Comparison of ENCODE assay signal across 8 cellular contexts in the genomic region with DNA sequence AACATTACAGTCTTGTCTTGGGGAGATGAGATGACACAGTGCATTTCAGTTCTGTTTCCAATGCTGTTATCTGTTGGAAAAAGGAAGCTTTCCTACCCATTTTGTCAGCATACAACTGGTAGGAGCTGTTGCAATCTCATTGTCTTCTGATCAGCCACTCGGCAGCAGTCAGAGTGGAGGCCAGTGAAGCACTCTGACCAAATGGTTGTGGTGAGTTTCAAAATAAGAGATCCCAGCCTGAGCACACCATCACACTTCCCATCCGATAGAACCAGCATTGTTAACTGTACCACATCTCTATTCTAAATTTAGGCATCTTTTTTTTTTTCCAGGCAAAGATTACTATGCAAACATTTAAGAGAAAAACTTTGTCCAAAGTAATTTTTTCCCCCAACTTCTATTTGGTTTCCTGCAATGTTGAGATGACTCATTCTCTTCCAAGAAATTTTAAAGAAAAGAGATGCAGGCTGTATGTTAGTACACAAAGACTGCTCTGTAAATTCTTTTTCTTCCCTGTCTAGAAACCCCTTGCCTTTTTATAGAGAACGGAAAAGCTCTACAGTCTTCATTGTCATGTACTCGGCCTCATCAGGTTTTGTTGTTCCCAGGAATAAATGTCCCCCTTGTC.
A peak's percentile ranks its signal among the peaks of the same experiment; 100 is the strongest.
DNase-seq lines count a peak whose midpoint lies in the region; ATAC-seq and TF ChIP-seq lines count a peak whose summit lies in the region.
"Not testable (repeated sequence)": the region's sequence is repeated elsewhere in the genome, so short reads cannot be mapped to it uniquely, and the experiment has no call there.

No MANE protein-coding gene starts in this region.

- DNase-seq in AG20443 (ENCODE audit: low spot score) (peak; percentile 9), HCEC 1CT (peak; percentile 8), PC-3 (peak; percentile 10), cardiac fibroblast (ENCODE audit: low read depth in 2 of 2) (peak; percentile 46 to 71), mesendoderm (peak; percentile 25)
- DNase-seq in activated CD4-positive, alpha-beta memory T cell treated with anti-CD3 and anti-CD28 coated beads for 36 hours; Right ventricle myocardium inferior (ENCODE audit: missing footprints); stimulated activated naive CD8-positive, alpha-beta T cell treated with anti-CD3 and anti-CD28 coated beads, Interleukin-15, amount 100 ng/mL, for 72 hours: not testable (repeated sequence)

- not testable (repeated sequence) for BruUV-seq in PC-3 (replicated peaks; lab: Mats Ljungman, UMichigan)

- H4K5ac ChIP-seq in mesendoderm (ENCODE audit: low read length), result not testable (repeated sequence)

- H3K9me3 ChIP-seq in PC-3 (ENCODE audit: low read length), result not testable (repeated sequence)

- ATAC-seq in PC-3 (peak; percentile 70), Right ventricle myocardium inferior (peak; percentile 28)
- ATAC-seq in stimulated activated naive CD8-positive, alpha-beta T cell treated with anti-CD3 and anti-CD28 coated beads, Interleukin-15, amount 100 ng/mL, for 72 hours, result peak; percentile 45

- H4K8ac ChIP-seq in mesendoderm (ENCODE audit: low read depth, low read length), result not testable (repeated sequence)

- peak overlapping the region; percentile 33 for H3K27ac Mint-ChIP-seq in activated CD4-positive, alpha-beta memory T cell treated with anti-CD3 and anti-CD28 coated beads for 36 hours
- H3K27ac Mint-ChIP-seq in stimulated activated naive CD8-positive, alpha-beta T cell treated with anti-CD3 and anti-CD28 coated beads, Interleukin-15, amount 100 ng/mL, for 72 hours, result not testable (repeated sequence)

- not testable (repeated sequence) for H3K4me3 ChIP-seq in PC-3 (ENCODE audit: low read length); cardiac fibroblast (replicated peaks in 1 of 2; ENCODE audit: low read depth in 2 of 2, low read length in 2 of 2); mesendoderm (ENCODE audit: low read length)

- H3K56ac ChIP-seq in mesendoderm (ENCODE audit: low read length), result not testable (repeated sequence)

- not testable (repeated sequence) for TF ChIP-seq CTCF in PC-3 (conservative IDR thresholded peaks at IDR 0.05; ENCODE audit: low read depth, low read length); cardiac fibroblast (IDR thresholded peaks at IDR 0.05; ENCODE audit: low read depth, low read length)

- H3K9me2 ChIP-seq in PC-3 (replicated peaks; ENCODE audit: low read length), result not testable (repeated sequence)

- POLR2A ChIA-PET in PC-3 (lab: Charles Lee; ENCODE audit: unreplicated experiment); activated CD4-positive, alpha-beta memory T cell treated with anti-CD3 and anti-CD28 coated beads for 36 hours (lab: Charles Lee): not testable (repeated sequence)

- not testable (repeated sequence) for H3K27me3 ChIP-seq in PC-3 (ENCODE audit: low read length); mesendoderm (ENCODE audit: insufficient read depth, low read length, poor library complexity)

- not testable (repeated sequence) for H3K23ac ChIP-seq in mesendoderm (ENCODE audit: low read length)

- H4K20me1 ChIP-seq in PC-3 (ENCODE audit: low read length), result not testable (repeated sequence)

- H3K18ac ChIP-seq in mesendoderm (ENCODE audit: low read length), result not testable (repeated sequence)

- CTCF ChIA-PET in PC-3 (lab: Charles Lee); activated CD4-positive, alpha-beta memory T cell treated with anti-CD3 and anti-CD28 coated beads for 36 hours (lab: Charles Lee): not testable (repeated sequence)

- H3K9ac ChIP-seq in PC-3 (ENCODE audit: low read length); mesendoderm (ENCODE audit: low read length): not testable (repeated sequence)

- not testable (repeated sequence) for H3K36me3 ChIP-seq in PC-3 (ENCODE audit: low read depth, low read length); mesendoderm (ENCODE audit: control insufficient read depth, insufficient read depth, low read length)

- H3K4ac ChIP-seq in mesendoderm (ENCODE audit: low read depth, low read length), result not testable (repeated sequence)

- H3K4me1 Mint-ChIP-seq in activated CD4-positive, alpha-beta memory T cell treated with anti-CD3 and anti-CD28 coated beads for 36 hours (ENCODE audit: low read depth); stimulated activated naive CD8-positive, alpha-beta T cell treated with anti-CD3 and anti-CD28 coated beads, Interleukin-15, amount 100 ng/mL, for 72 hours: not testable (repeated sequence)

- H3K79me1 ChIP-seq in mesendoderm (ENCODE audit: low read length), result not testable (repeated sequence)

- H3F3A ChIP-seq in PC-3 (ENCODE audit: low read length, unreplicated experiment), result not testable (repeated sequence)

- H3K36me3 Mint-ChIP-seq in activated CD4-positive, alpha-beta memory T cell treated with anti-CD3 and anti-CD28 coated beads for 36 hours, result not testable (repeated sequence)

- H3K4me1 ChIP-seq in PC-3 (ENCODE audit: insufficient read depth, low read length); mesendoderm (ENCODE audit: control insufficient read depth, low read depth, low read length): not testable (repeated sequence)

- H3K4me3 Mint-ChIP-seq in activated CD4-positive, alpha-beta memory T cell treated with anti-CD3 and anti-CD28 coated beads for 36 hours; stimulated activated naive CD8-positive, alpha-beta T cell treated with anti-CD3 and anti-CD28 coated beads, Interleukin-15, amount 100 ng/mL, for 72 hours: not testable (repeated sequence)

- not testable (repeated sequence) for H3K27me3 Mint-ChIP-seq in activated CD4-positive, alpha-beta memory T cell treated with anti-CD3 and anti-CD28 coated beads for 36 hours; stimulated activated naive CD8-positive, alpha-beta T cell treated with anti-CD3 and anti-CD28 coated beads, Interleukin-15, amount 100 ng/mL, for 72 hours

- not testable (repeated sequence) for H2BK5ac ChIP-seq in mesendoderm (ENCODE audit: low read length)

- H2AFZ ChIP-seq in PC-3 (ENCODE audit: low read length), result not testable (repeated sequence)

- no CpG with 5 or more reads among the region's 4 CpGs for WGBS in mesendoderm (ENCODE audit: extremely low coverage, insufficient coverage, low lambda C conversion rate)

- H3K79me2 ChIP-seq in PC-3 (ENCODE audit: low read length); mesendoderm (ENCODE audit: control insufficient read depth, insufficient read depth, low read length): not testable (repeated sequence)

- not testable (repeated sequence) for H2BK15ac ChIP-seq in mesendoderm (replicated peaks; ENCODE audit: low read depth)

- not testable (repeated sequence) for H2BK120ac ChIP-seq in mesendoderm (ENCODE audit: low read depth, low read length)

- H3K9me3 Mint-ChIP-seq in activated CD4-positive, alpha-beta memory T cell treated with anti-CD3 and anti-CD28 coated beads for 36 hours; stimulated activated naive CD8-positive, alpha-beta T cell treated with anti-CD3 and anti-CD28 coated beads, Interleukin-15, amount 100 ng/mL, for 72 hours: not testable (repeated sequence)

- intact Hi-C loops in PC-3 (cut with micrococcal nuclease); activated CD4-positive, alpha-beta memory T cell treated with anti-CD3 and anti-CD28 coated beads for 36 hours (cut with micrococcal nuclease); Right ventricle myocardium inferior (cut with DNase I): not testable (repeated sequence)

- H2AK5ac ChIP-seq in mesendoderm (ENCODE audit: low read length), result not testable (repeated sequence)

- not testable (repeated sequence) for H3K4me2 ChIP-seq in PC-3 (ENCODE audit: low read length); mesendoderm (ENCODE audit: low read length)

- H3K27ac ChIP-seq in PC-3 (ENCODE audit: low read length), result 0 out of 2 replicates have a peak overlapping the region, but pooled peaks have one; percentile 11
- H3K27ac ChIP-seq in mesendoderm (ENCODE audit: low read depth, low read length), result not testable (repeated sequence)
